In the genomic region with DNA sequence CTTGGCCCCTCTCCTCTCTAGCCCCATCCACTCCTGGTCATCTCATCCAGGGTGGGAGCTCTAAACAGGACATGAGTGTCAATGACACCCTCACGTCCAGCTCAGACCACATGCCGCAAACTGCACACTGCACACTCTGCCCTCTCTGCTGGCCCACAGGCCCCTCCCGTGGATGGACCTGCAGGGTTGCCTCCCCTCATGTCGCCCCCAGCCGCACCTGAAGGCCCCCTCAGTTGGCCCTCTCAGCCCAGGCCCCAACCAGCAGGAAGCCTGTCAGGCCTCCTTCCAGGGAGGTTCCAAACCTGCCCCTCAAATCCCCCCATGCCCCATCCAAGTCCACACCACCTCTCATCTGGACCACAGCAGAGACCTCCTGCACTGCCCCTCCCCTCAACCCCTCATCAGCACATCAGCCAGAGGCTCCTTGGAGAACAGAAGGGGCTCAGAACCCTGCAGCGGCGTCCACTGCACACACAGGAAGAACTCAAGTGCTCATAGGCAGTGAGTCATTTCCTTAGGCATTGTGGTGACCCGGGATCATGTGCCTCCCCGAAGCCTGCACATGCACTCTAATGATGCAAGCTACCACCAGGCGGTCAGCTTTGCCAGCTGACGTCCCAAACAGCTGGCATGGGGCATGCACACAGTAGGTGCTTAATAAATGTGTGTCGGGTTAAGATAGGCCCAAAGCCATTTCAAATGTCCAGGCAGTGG, we compare ENCODE assay signal across 9 cellular contexts. TPM values are rescaled to one million over a fixed set of nuclear protein-coding genes. Genes with fewer than 3 reads are reported as not detected.
DNase-seq lines count a peak whose midpoint lies in the region; ATAC-seq and FAIRE-seq lines count a peak whose summit lies in the region.
"Had no signal": no experiment of that assay in that cellular context is flagged by ENCODE, and none has a peak within 500 bp of the region (broad histone marks: within the 10 kb centered on the region; RNA-seq: fewer than 3 reads in every experiment).

No MANE protein-coding gene starts in this region.

- peak overlapping the region; percentile 23 for H3K4me3 Mint-ChIP-seq in activated naive CD4-positive, alpha-beta T cell treated with anti-CD3 and anti-CD28 coated beads, Interleukin-2, amount 50 U/mL, for 24 hours

- H3K4me1 Mint-ChIP-seq in activated naive CD4-positive, alpha-beta T cell treated with anti-CD3 and anti-CD28 coated beads, Interleukin-2, amount 50 U/mL, for 24 hours, result peaks cover 38% of the 10 kb centered on the region

- no peaks in the 10 kb centered on the region for H3K36me3 Mint-ChIP-seq in activated naive CD4-positive, alpha-beta T cell treated with anti-CD3 and anti-CD28 coated beads, Interleukin-2, amount 50 U/mL, for 24 hours

- peak; percentile 40 for FAIRE-seq in GM19239 (lab: Jason Lieb, UNC)

- DNase-seq in GM19239 (ENCODE audit: insufficient read length, low spot score), result no peak
- DNase-seq in RPMI8226, result peak; percentile 57
- DNase-seq in left cardiac atrium, result peak; percentile 76
- peak; percentile 59 for DNase-seq in stimulated activated CD4-positive, alpha-beta T cell treated with anti-CD3 and anti-CD28 coated beads, Interleukin-4, amount 100 ng/mL, for 24 hours
- no peak for DNase-seq in NCI-H526 (lab: John Stamatoyannopoulos, UW)

- H3K27me3 Mint-ChIP-seq in activated naive CD4-positive, alpha-beta T cell treated with anti-CD3 and anti-CD28 coated beads, Interleukin-2, amount 50 U/mL, for 24 hours, result no peaks in the 10 kb centered on the region

- peak overlapping the region; percentile 80 for H3K27ac Mint-ChIP-seq in activated naive CD4-positive, alpha-beta T cell treated with anti-CD3 and anti-CD28 coated beads, Interleukin-2, amount 50 U/mL, for 24 hours

- ATAC-seq in left cardiac atrium, result peak; percentile 24 to 38
- ATAC-seq in HG03439 (IDR thresholded peaks at IDR 0.05; ENCODE audit: unreplicated experiment), result no peak
- ATAC-seq in GM18519 (IDR thresholded peaks at IDR 0.05; ENCODE audit: low FRiP score, unreplicated experiment), result no peak

- H3K9me3 Mint-ChIP-seq in activated naive CD4-positive, alpha-beta T cell treated with anti-CD3 and anti-CD28 coated beads, Interleukin-2, amount 50 U/mL, for 24 hours, result no peaks in the 10 kb centered on the region

- intact Hi-C loops in left cardiac atrium (cut with DNase I), result loop anchor here (10.0 kb wide), 2 partner anchors 584 to 704 kb away; no protein-coding TSS in a partner anchor

RNA-seq across cellular contexts. Expression of a gene that starts 12.9 kb away (rescaled TPM):
- total RNA-seq in left cardiac atrium, result 10 to 100 TPM; 23.3 to 44.2 TPM
- total RNA-seq: SJCRH30 had no signal

RNA-seq across cellular contexts. Expression of a gene that starts 30.7 kb away (rescaled TPM):
- 1 to 10 TPM; 2.2 to 3.4 TPM for total RNA-seq in left cardiac atrium
- total RNA-seq: SJCRH30 had no signal

Comparison
In these comparisons a context has a peak if more than half of its experiments do, and no peak if none do; other contexts are left out.
1. DNase-seq: peak in RPMI8226 (single experiment), left cardiac atrium (single experiment) and stimulated activated CD4-positive, alpha-beta T cell treated with anti-CD3 and anti-CD28 coated beads, Interleukin-4, amount 100 ng/mL, for 24 hours (single experiment); none in GM19239 (single experiment) and NCI-H526 (0 of 2).
2. ATAC-seq: peak in left cardiac atrium (2 of 2); none in HG03439 (single experiment) and GM18519 (single experiment).